In genomic region chr6:45512594-45512993, GRCh38 we compare ENCODE assay signal across 21 cellular contexts.
"Had no signal": no experiment of that assay in that cellular context is flagged by ENCODE, and none has a peak within 500 bp of the region (broad histone marks: within the 10 kb centered on the region; RNA-seq: fewer than 3 reads in every experiment).

No MANE protein-coding gene starts in this region.

- H3K27me3 Mint-ChIP-seq: activated naive CD8-positive, alpha-beta T cell; memory B cell; progenitor cell of endocrine pancreas had no signal

- FAIRE-seq: frontal cortex had no signal

- H3K36me3 ChIP-seq: adrenal gland, ascending aorta, esophagus muscularis mucosa, sigmoid colon, upper lobe of left lung had no signal

- DNase-seq: activated CD4-positive, alpha-beta T cell treated with anti-CD3 and anti-CD28 coated beads for 1 hour; activated CD4-positive, alpha-beta T cell treated with anti-CD3 and anti-CD28 coated beads, Interleukin-2, amount 50 U/mL, for 1 hour; activated CD8-positive, alpha-beta T cell treated with anti-CD3 and anti-CD28 coated beads, Interleukin-2, amount 10 ng/mL, durations not matched to agents 7 days and 5 days; adrenal gland; effector CD8-positive, alpha-beta T cell; hypothalamus; sigmoid colon; stimulated activated CD4-positive, alpha-beta T cell treated with anti-CD3 and anti-CD28 coated beads, Interleukin-15, amount 100 ng/mL, for 24 hours; stimulated activated CD4-positive, alpha-beta T cell treated with anti-CD3 and anti-CD28 coated beads, Interleukin-2, amount 100 ng/mL, for 48 hours; stimulated activated CD8-positive, alpha-beta memory T cell treated with anti-CD3 and anti-CD28 coated beads, Interleukin-4, amount 100 ng/mL, for 48 hours; stimulated activated naive CD4-positive, alpha-beta T cell; T-helper 9 cell; upper lobe of left lung had no signal

- ATAC-seq: activated CD8-positive, alpha-beta T cell treated with anti-CD3 and anti-CD28 coated beads, Interleukin-2, amount 10 ng/mL, durations not matched to agents 7 days and 5 days had no signal

- H3K27ac Mint-ChIP-seq: activated CD8-positive, alpha-beta T cell treated with anti-CD3 and anti-CD28 coated beads, Interleukin-2, amount 10 ng/mL, durations not matched to agents 7 days and 5 days; activated naive CD8-positive, alpha-beta T cell; activated T-helper 1 cell treated with anti-CD3 and anti-CD28 coated beads, Interleukin-12 subunit alpha, Interleukin-12 subunit beta, Interleukin-2, Interleukin-4 antibody, amounts not matched to agents 30 ng/mL and 10 ng/mL and 1 ng/mL, durations not matched to agents 14 hours and 24 hours and 36 hours; memory B cell; progenitor cell of endocrine pancreas had no signal

- H3K9me3 ChIP-seq: adrenal gland, ascending aorta, esophagus muscularis mucosa, sigmoid colon, upper lobe of left lung had no signal

- H3K27me3 ChIP-seq: adrenal gland, ascending aorta, esophagus muscularis mucosa, sigmoid colon, upper lobe of left lung had no signal

- H3K4me3 Mint-ChIP-seq: activated CD8-positive, alpha-beta T cell treated with anti-CD3 and anti-CD28 coated beads, Interleukin-2, amount 10 ng/mL, durations not matched to agents 7 days and 5 days; activated naive CD8-positive, alpha-beta T cell; activated T-helper 1 cell treated with anti-CD3 and anti-CD28 coated beads, Interleukin-12 subunit alpha, Interleukin-12 subunit beta, Interleukin-2, Interleukin-4 antibody, amounts not matched to agents 30 ng/mL and 10 ng/mL and 1 ng/mL, durations not matched to agents 14 hours and 24 hours and 36 hours; memory B cell had no signal

- H3K27ac ChIP-seq: adrenal gland, ascending aorta, esophagus muscularis mucosa, sigmoid colon, upper lobe of left lung had no signal

- H3K9me3 Mint-ChIP-seq: activated T-helper 1 cell treated with anti-CD3 and anti-CD28 coated beads, Interleukin-12 subunit alpha, Interleukin-12 subunit beta, Interleukin-2, Interleukin-4 antibody, amounts not matched to agents 30 ng/mL and 10 ng/mL and 1 ng/mL, durations not matched to agents 14 hours and 24 hours and 36 hours; memory B cell had no signal

- H3K4me2 ChIP-seq: smooth muscle cell had no signal

- H3K36me3 Mint-ChIP-seq: memory B cell had no signal

- H3K4me3 ChIP-seq: adrenal gland, ascending aorta, esophagus muscularis mucosa, sigmoid colon, smooth muscle cell, upper lobe of left lung had no signal

- H3K4me1 ChIP-seq: adrenal gland, ascending aorta, esophagus muscularis mucosa, upper lobe of left lung had no signal
